Comparison of ENCODE assay signal across 1 cellular context in genomic region chr1:198346178-198346577, GRCh38.
TF ChIP-seq lines count a peak whose summit lies in the region.

No MANE protein-coding gene starts in this region.

TF ChIP-seq in HepG2, 621 proteins besides CTCF, POLR2A, EP300 and RAD21 (continued from another document):
- TF ChIP-seq, protein P1, sequence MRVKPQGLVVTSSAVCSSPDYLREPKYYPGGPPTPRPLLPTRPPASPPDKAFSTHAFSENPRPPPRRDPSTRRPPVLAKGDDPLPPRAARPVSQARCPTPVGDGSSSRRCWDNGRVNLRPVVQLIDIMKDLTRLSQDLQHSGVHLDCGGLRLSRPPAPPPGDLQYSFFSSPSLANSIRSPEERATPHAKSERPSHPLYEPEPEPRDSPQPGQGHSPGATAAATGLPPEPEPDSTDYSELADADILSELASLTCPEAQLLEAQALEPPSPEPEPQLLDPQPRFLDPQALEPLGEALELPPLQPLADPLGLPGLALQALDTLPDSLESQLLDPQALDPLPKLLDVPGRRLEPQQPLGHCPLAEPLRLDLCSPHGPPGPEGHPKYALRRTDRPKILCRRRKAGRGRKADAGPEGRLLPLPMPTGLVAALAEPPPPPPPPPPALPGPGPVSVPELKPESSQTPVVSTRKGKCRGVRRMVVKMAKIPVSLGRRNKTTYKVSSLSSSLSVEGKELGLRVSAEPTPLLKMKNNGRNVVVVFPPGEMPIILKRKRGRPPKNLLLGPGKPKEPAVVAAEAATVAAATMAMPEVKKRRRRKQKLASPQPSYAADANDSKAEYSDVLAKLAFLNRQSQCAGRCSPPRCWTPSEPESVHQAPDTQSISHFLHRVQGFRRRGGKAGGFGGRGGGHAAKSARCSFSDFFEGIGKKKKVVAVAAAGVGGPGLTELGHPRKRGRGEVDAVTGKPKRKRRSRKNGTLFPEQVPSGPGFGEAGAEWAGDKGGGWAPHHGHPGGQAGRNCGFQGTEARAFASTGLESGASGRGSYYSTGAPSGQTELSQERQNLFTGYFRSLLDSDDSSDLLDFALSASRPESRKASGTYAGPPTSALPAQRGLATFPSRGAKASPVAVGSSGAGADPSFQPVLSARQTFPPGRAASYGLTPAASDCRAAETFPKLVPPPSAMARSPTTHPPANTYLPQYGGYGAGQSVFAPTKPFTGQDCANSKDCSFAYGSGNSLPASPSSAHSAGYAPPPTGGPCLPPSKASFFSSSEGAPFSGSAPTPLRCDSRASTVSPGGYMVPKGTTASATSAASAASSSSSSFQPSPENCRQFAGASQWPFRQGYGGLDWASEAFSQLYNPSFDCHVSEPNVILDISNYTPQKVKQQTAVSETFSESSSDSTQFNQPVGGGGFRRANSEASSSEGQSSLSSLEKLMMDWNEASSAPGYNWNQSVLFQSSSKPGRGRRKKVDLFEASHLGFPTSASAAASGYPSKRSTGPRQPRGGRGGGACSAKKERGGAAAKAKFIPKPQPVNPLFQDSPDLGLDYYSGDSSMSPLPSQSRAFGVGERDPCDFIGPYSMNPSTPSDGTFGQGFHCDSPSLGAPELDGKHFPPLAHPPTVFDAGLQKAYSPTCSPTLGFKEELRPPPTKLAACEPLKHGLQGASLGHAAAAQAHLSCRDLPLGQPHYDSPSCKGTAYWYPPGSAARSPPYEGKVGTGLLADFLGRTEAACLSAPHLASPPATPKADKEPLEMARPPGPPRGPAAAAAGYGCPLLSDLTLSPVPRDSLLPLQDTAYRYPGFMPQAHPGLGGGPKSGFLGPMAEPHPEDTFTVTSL (CRISPR knock-in tag; IDR thresholded peaks at IDR 0.05; ENCODE audit: borderline replicate concordance): peak; percentile 30; the same call in 1 of the 2 replicates
- TF ChIP-seq SPEN (CRISPR knock-in tag; IDR thresholded peaks at IDR 0.05; ENCODE audit: low read depth) (no peak), ZBTB7B (CRISPR knock-in tag; IDR thresholded peaks at IDR 0.05) (no peak), RARA (CRISPR knock-in tag; IDR thresholded peaks at IDR 0.05) (peak; percentile 58), DRAP1 (CRISPR knock-in tag; IDR thresholded peaks at IDR 0.05) (no peak), ZNF503 (CRISPR knock-in tag; IDR thresholded peaks at IDR 0.05) (no peak), ATF5 (CRISPR knock-in tag; IDR thresholded peaks at IDR 0.05; ENCODE audit: low read depth) (no peak), MBNL3 (CRISPR knock-in tag; conservative IDR thresholded peaks at IDR 0.05) (no peak), MIXL1 (CRISPR knock-in tag; IDR thresholded peaks at IDR 0.05) (peak; percentile 42; the same call in 1 of the 2 replicates), ZMYM4 (CRISPR knock-in tag; IDR thresholded peaks at IDR 0.05) (peak; percentile 49; the same call in 1 of the 2 replicates), ZNF446 (CRISPR knock-in tag; IDR thresholded peaks at IDR 0.05) (no peak), HNF4A (CRISPR knock-in tag; IDR thresholded peaks at IDR 0.05) (peak; percentile 33; the same call in 1 of the 2 replicates), PPARG (CRISPR knock-in tag; conservative IDR thresholded peaks at IDR 0.05) (0 out of 2 replicates have a peak, but pooled peaks have one; percentile 20), KDM2A (CRISPR knock-in tag; IDR thresholded peaks at IDR 0.05; ENCODE audit: borderline replicate concordance, low read depth) (no peak)
- TF ChIP-seq, protein P2, sequence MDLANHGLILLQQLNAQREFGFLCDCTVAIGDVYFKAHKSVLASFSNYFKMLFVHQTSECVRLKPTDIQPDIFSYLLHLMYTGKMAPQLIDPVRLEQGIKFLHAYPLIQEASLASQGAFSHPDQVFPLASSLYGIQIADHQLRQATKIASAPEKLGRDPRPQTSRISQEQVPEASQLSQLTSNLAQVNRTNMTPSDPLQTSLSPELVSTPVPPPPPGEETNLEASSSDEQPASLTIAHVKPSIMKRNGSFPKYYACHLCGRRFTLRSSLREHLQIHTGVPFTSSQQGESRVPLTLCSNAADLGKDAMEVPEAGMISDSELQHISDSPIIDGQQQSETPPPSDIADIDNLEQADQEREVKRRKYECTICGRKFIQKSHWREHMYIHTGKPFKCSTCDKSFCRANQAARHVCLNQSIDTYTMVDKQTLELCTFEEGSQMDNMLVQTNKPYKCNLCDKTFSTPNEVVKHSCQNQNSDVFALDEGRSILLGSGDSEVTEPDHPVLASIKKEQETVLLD (CRISPR knock-in tag; IDR thresholded peaks at IDR 0.05; ENCODE audit: low read depth): no peak
